Comparison of ENCODE assay signal across 30 cellular contexts in genomic region chr7:27082171-27082570, GRCh38. TPM values are rescaled to one million over a fixed set of nuclear protein-coding genes. Genes with fewer than 3 reads are reported as not detected.
A peak's percentile ranks its signal among the peaks of the same experiment; 100 is the strongest.
DNase-seq lines count a peak whose midpoint lies in the region; ATAC-seq, FAIRE-seq and TF ChIP-seq lines count a peak whose summit lies in the region.
"Had no signal": no experiment of that assay in that cellular context is flagged by ENCODE, and none has a peak within 500 bp of the region (broad histone marks: within the 10 kb centered on the region; RNA-seq: fewer than 3 reads in every experiment).

No MANE protein-coding gene starts in this region.

- TF ChIP-seq POLR2A in A549 (IDR thresholded peaks at IDR 0.05; ENCODE audit: low read length), result no peak

- no peak for FAIRE-seq in A549 (lab: Jason Lieb, UNC)
- FAIRE-seq in RCC 7860 (lab: Jason Lieb, UNC), result peak; percentile 79
- FAIRE-seq: endothelial cell of umbilical vein, GM18507, GM19239, K562 had no signal

- CTCF ChIA-PET in A549 (lab: Yijun Ruan, JAX), result interaction anchor here (1.1 to 1.5 kb wide), 4 partner anchors 14 to 395 kb away, joined by 3 to 4 read pairs (median 4); partner anchors contain the start of gene HOXA1
- CTCF ChIA-PET in HEK293 (lab: Yijun Ruan, JAX), result interaction anchor here (1.2 kb wide), 1 partner anchor 62 kb away, joined by 3 read pairs; the partner anchor contains the start of gene HOXA5

- DNase-seq in A549 (ENCODE audit: low read depth in 1 of 2, low spot score in 1 of 2), result no peak
- peak; percentile 42 for DNase-seq in RCC 7860 (ENCODE audit: low spot score)
- peak; percentile 52 for DNase-seq in kidney glomerular epithelial cell (lab: John Stamatoyannopoulos, UW)
- DNase-seq: activated CD4-positive, alpha-beta T cell treated with anti-CD3 and anti-CD28 coated beads for 48 hours; activated CD8-positive, alpha-beta memory T cell treated with anti-CD3 and anti-CD28 coated beads for 24 hours; activated T-cell treated with anti-CD3 and anti-CD28 coated beads for 4 hours; CD4-positive, alpha-beta T cell; H9; hippocampal formation; NCI-H1417; NCI-H2029 treated with DMSO at 0.1 percent for 48 hours; NCI-H526; OCI-M1; Right ventricle myocardium superior; sigmoid colon; stimulated activated CD4-positive, alpha-beta T cell treated with anti-CD3 and anti-CD28 coated beads, Interleukin-15, amount 100 ng/mL, for 24 hours; substantia nigra; trophoblast cell had no signal

- no peak for TF ChIP-seq RAD21 in A549 (conservative IDR thresholded peaks at IDR 0.05 in 1 of 2, IDR thresholded peaks at IDR 0.05 in 1 of 2)

- POLR2A ChIA-PET in A549 (lab: Yijun Ruan, JAX) (no interaction called here), HEK293 (lab: Yijun Ruan, JAX) (no interaction called here)

- H3K9me3 ChIP-seq in A549, result no peaks in the 10 kb centered on the region
- no peaks in the 10 kb centered on the region for H3K9me3 ChIP-seq in HEK293 (ENCODE audit: control insufficient read depth, insufficient read depth, low read depth, low read length)
- H3K9me3 ChIP-seq: sigmoid colon had no signal

- H3K36me3 ChIP-seq in HEK293 (ENCODE audit: control insufficient read depth in 2 of 2, insufficient read depth in 1 of 2, low read length in 2 of 2), result no peaks in the 10 kb centered on the region
- H3K36me3 ChIP-seq: sigmoid colon had no signal

- WGBS in A549 (ENCODE audit: missing lambda C conversion rate), result 80% methylated on average over 1 of the region's 1 CpG

- no peak for TF ChIP-seq EP300 in A549 (IDR thresholded peaks at IDR 0.05)

- TF ChIP-seq CTCF in A549 (IDR thresholded peaks at IDR 0.05) (no peak), HEK293 (tag by site-specific recombination; IDR thresholded peaks at IDR 0.05) (no peak)

- no peak overlapping the region for H3K4me3 ChIP-seq in A549
- no peak overlapping the region for H3K4me3 ChIP-seq in HEK293 (ENCODE audit: low read depth, low read length)
- H3K4me3 ChIP-seq: K562, sigmoid colon had no signal

- H3K27ac ChIP-seq in A549 (no peak overlapping the region), HEK293 (ENCODE audit: extremely low read depth, low read depth, low read length) (no peak overlapping the region)
- H3K27ac ChIP-seq: sigmoid colon, VCaP had no signal

- peak overlapping the region; percentile 13; the same call in 1 of the 3 replicates for H3K4me2 ChIP-seq in A549

- H3K4me1 ChIP-seq in A549 (peaks cover 29% of the 10 kb centered on the region), HEK293 (ENCODE audit: control insufficient read depth, insufficient read depth, low read length) (peaks cover 2% of the 10 kb centered on the region; the same call in 1 of the 2 replicates)
- H3K4me1 ChIP-seq: sigmoid colon had no signal

- ATAC-seq in A549 (peak in 1 of 2 experiments; percentile 46; a peak in 1 of 6 replicates), GM21825 (IDR thresholded peaks at IDR 0.05; ENCODE audit: unreplicated experiment) (no peak), HG02870 (IDR thresholded peaks at IDR 0.05; ENCODE audit: unreplicated experiment) (no peak), HG02588 (IDR thresholded peaks at IDR 0.05; ENCODE audit: unreplicated experiment) (no peak), GM19328 (IDR thresholded peaks at IDR 0.05; ENCODE audit: unreplicated experiment) (no peak)
- ATAC-seq: activated naive CD4-positive, alpha-beta T cell treated with anti-CD3 and anti-CD28 coated beads, Interleukin-2, amount 50 U/mL, for 72 hours; K562; stimulated activated effector memory CD8-positive, alpha-beta T cell treated with anti-CD3 and anti-CD28 coated beads, Interleukin-12 subunit alpha, Interleukin-12 subunit beta, amount 100 ng/mL, for 72 hours had no signal

TF ChIP-seq in A549, 52 proteins besides CTCF, POLR2A, EP300 and RAD21:
- TF ChIP-seq GATA3 (IDR thresholded peaks at IDR 0.05; ENCODE audit: borderline replicate concordance) (no peak), EHF (CRISPR knock-in tag; IDR thresholded peaks at IDR 0.05) (no peak), POLR2AphosphoS2 (conservative IDR thresholded peaks at IDR 0.05; ENCODE audit: low read length) (no peak), ZFP36 (IDR thresholded peaks at IDR 0.05; ENCODE audit: borderline replicate concordance, partially characterized antibody) (no peak), FOXS1 (CRISPR knock-in tag; IDR thresholded peaks at IDR 0.05) (no peak)

TF ChIP-seq in HEK293, 187 proteins besides CTCF, POLR2A, EP300 and RAD21:
- TF ChIP-seq, protein P1, sequence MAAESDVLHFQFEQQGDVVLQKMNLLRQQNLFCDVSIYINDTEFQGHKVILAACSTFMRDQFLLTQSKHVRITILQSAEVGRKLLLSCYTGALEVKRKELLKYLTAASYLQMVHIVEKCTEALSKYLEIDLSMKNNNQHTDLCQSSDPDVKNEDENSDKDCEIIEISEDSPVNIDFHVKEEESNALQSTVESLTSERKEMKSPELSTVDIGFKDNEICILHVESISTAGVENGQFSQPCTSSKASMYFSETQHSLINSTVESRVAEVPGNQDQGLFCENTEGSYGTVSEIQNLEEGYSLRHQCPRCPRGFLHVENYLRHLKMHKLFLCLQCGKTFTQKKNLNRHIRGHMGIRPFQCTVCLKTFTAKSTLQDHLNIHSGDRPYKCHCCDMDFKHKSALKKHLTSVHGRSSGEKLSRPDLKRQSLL (tag by site-specific recombination; IDR thresholded peaks at IDR 0.05), result no peak
- TF ChIP-seq, protein P2, sequence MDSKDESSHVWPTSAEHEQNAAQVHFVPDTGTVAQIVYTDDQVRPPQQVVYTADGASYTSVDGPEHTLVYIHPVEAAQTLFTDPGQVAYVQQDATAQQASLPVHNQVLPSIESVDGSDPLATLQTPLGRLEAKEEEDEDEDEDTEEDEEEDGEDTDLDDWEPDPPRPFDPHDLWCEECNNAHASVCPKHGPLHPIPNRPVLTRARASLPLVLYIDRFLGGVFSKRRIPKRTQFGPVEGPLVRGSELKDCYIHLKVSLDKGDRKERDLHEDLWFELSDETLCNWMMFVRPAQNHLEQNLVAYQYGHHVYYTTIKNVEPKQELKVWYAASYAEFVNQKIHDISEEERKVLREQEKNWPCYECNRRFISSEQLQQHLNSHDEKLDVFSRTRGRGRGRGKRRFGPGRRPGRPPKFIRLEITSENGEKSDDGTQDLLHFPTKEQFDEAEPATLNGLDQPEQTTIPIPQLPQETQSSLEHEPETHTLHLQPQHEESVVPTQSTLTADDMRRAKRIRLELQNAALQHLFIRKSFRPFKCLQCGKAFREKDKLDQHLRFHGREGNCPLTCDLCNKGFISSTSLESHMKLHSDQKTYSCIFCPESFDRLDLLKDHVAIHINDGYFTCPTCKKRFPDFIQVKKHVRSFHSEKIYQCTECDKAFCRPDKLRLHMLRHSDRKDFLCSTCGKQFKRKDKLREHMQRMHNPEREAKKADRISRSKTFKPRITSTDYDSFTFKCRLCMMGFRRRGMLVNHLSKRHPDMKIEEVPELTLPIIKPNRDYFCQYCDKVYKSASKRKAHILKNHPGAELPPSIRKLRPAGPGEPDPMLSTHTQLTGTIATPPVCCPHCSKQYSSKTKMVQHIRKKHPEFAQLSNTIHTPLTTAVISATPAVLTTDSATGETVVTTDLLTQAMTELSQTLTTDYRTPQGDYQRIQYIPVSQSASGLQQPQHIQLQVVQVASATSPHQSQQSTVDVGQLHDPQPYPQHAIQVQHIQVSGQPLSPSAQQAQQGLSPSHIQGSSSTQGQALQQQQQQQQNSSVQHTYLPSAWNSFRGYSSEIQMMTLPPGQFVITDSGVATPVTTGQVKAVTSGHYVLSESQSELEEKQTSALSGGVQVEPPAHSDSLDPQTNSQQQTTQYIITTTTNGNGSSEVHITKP (tag by site-specific recombination; IDR thresholded peaks at IDR 0.05), result 0 out of 2 replicates have a peak, but pooled peaks have one; percentile 19

RNA-seq across cellular contexts. Expression of gene HOXA1, which starts 13.6 kb away (rescaled TPM):
- polyA plus RNA-seq in A549 (2011; rRNA removed) (4.8 and 5.0 TPM in 2 replicates), A549 (2017; fragmentation: RNase III; extraction: RNeasy Plus Mini Kit Qiagen cat#74134 plus additional on column Dnase treatment) (2.6 to 3.0 TPM (median 2.8 TPM) in 3 replicates)
- polyA plus RNA-seq in A549 (2012; cell fraction: cytosol; rRNA removed), result 3.3 and 3.5 TPM in 2 replicates
- polyA plus RNA-seq in A549 (2012; cell fraction: nucleus; rRNA removed), result 2.0 and 2.5 TPM in 2 replicates
- 2.5 and 3.2 TPM in 2 replicates for polyA minus RNA-seq in A549 (2011; rRNA and poly(A)+ RNA removed)

RNA-seq across cellular contexts. Expression of gene HOXA2, which starts 20.3 kb away (rescaled TPM):
- 2.1 and 2.4 TPM in 2 replicates for polyA plus RNA-seq in A549 (2011; rRNA removed)
- 1.1 and 1.2 TPM in 2 replicates for polyA plus RNA-seq in A549 (2012; cell fraction: cytosol; rRNA removed)
- 4.0 and 5.5 TPM in 2 replicates for polyA plus RNA-seq in A549 (2012; cell fraction: nucleus; rRNA removed)
- 1.3 to 1.5 TPM (median 1.4 TPM) in 3 replicates for polyA plus RNA-seq in A549 (2017; fragmentation: RNase III; extraction: RNeasy Plus Mini Kit Qiagen cat#74134 plus additional on column Dnase treatment)
- 0.83 TPM in 2 replicates for polyA minus RNA-seq in A549 (2011; rRNA and poly(A)+ RNA removed)

RNA-seq across cellular contexts. Expression of gene HOXA4, which starts 48.4 kb away (rescaled TPM):
- polyA plus RNA-seq in A549 (2011; rRNA removed), result 2.6 and 2.8 TPM in 2 replicates
- polyA plus RNA-seq in A549 (2012; cell fraction: cytosol; rRNA removed), result 3.3 TPM in 2 replicates
- polyA plus RNA-seq in A549 (2012; cell fraction: nucleus; rRNA removed), result 1.7 and 3.5 TPM in 2 replicates
- polyA plus RNA-seq in A549 (2017; fragmentation: RNase III; extraction: RNeasy Plus Mini Kit Qiagen cat#74134 plus additional on column Dnase treatment), result 2.1 to 3.0 TPM (median 2.3 TPM) in 3 replicates
- polyA minus RNA-seq in A549 (2011; rRNA and poly(A)+ RNA removed), result 1.7 and 1.8 TPM in 2 replicates
- polyA plus RNA-seq: K562 had no signal

Comparison
In these comparisons a context has a peak if more than half of its experiments do, and no peak if none do; other contexts are left out.
1. DNase-seq: peak in RCC 7860 (single experiment) and kidney glomerular epithelial cell (single experiment); none in A549 (0 of 2).